Comparison of ENCODE assay signal across 19 cellular contexts in the genomic region with DNA sequence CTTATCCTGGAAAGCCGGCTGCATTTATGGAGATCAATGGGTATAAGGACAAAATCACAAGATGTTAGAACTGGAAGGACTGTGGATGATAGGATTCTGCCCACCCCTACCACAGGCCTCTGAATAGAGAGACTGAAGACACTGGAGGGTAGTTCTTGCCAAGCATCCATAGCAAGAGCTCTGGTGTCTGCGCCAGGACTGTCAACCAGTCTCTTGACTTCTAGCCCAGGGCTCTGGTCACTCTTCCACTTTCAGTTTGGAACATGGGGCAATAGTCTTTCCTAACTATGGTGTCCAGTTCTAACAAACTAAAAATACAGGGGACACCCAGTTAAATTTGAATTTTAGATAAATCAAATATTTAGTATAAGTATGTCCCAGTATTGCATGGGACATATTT. TPM values are rescaled to one million over a fixed set of nuclear protein-coding genes. Genes with fewer than 3 reads are reported as not detected.
DNase-seq lines count a peak whose midpoint lies in the region; ATAC-seq and TF ChIP-seq lines count a peak whose summit lies in the region.
"Had no signal": no experiment of that assay in that cellular context is flagged by ENCODE, and none has a peak within 500 bp of the region (broad histone marks: within the 10 kb centered on the region; RNA-seq: fewer than 3 reads in every experiment).

No MANE protein-coding gene starts in this region.

- H2AFZ ChIP-seq in SK-N-SH (ENCODE audit: low read depth): no peak overlapping the region
- no peak overlapping the region for H2AFZ ChIP-seq in fibroblast of lung (ENCODE audit: low read length)
- H2AFZ ChIP-seq: hepatocyte had no signal

- H3K4me3 ChIP-seq in SK-N-SH (ENCODE audit: low read depth in 2 of 2, low read length in 1 of 2) (no peak overlapping the region), MG63 (no peak overlapping the region), fibroblast of lung (replicated peaks in 1 of 4; ENCODE audit: control extremely low read depth in 1 of 4, insufficient read depth in 1 of 4, low read depth in 3 of 4, low read length in 4 of 4) (no peak overlapping the region), gastrocnemius medialis (peak overlapping the region in 2 of 4 donors; percentile 31 to 39), upper lobe of right lung (no peak overlapping the region)
- H3K4me3 ChIP-seq: ascending aorta, hepatocyte, tibial nerve had no signal

- TF ChIP-seq CTCF in SK-N-SH (IDR thresholded peaks at IDR 0.05): no peak
- TF ChIP-seq CTCF in fibroblast of lung (conservative IDR thresholded peaks at IDR 0.05 in 1 of 2, IDR thresholded peaks at IDR 0.05 in 1 of 2; ENCODE audit: low read depth in 1 of 2, low read length in 2 of 2): no peak
- no peak for TF ChIP-seq CTCF in gastrocnemius medialis (IDR thresholded peaks at IDR 0.05 in 4 of 5, conservative IDR thresholded peaks at IDR 0.05 in 1 of 5)
- no peak for TF ChIP-seq CTCF in upper lobe of right lung (IDR thresholded peaks at IDR 0.05)

- H3K27ac ChIP-seq in SK-N-SH (ENCODE audit: low read depth in 2 of 2, low read length in 1 of 2) (peak overlapping the region in 1 of 2 experiments; percentile 45; a peak in 2 of 4 replicates), fibroblast of lung (ENCODE audit: insufficient read depth, low read length) (peak overlapping the region; percentile 24), gastrocnemius medialis (peak overlapping the region; percentile 78 to 91 (median 90)), upper lobe of right lung (no peak overlapping the region)
- H3K27ac ChIP-seq: ascending aorta, hepatocyte, tibial nerve had no signal

- H3K27me3 ChIP-seq in SK-N-SH (ENCODE audit: insufficient read depth) (no peaks in the 10 kb centered on the region), MG63 (no peaks in the 10 kb centered on the region), fibroblast of lung (ENCODE audit: control insufficient read depth, insufficient read depth, low read length) (no peaks in the 10 kb centered on the region), gastrocnemius medialis (no peaks in the 10 kb centered on the region), upper lobe of right lung (no peaks in the 10 kb centered on the region)
- H3K27me3 ChIP-seq: ascending aorta, hepatocyte, tibial nerve had no signal

- 100% methylated on average over 2 of the region's 2 CpGs for WGBS in SK-N-SH (ENCODE audit: low lambda C conversion rate)

- no peak overlapping the region for H3K9ac ChIP-seq in SK-N-SH
- no peak overlapping the region for H3K9ac ChIP-seq in fibroblast of lung (ENCODE audit: insufficient read depth, low read length)

- H3K4me1 ChIP-seq in SK-N-SH (ENCODE audit: control insufficient read depth in 1 of 2, insufficient read depth in 2 of 2, low read depth in 1 of 2, low read length in 1 of 2) (peaks cover 15 to 20% of the 10 kb centered on the region in 2 experiments; a peak in 3 of 4 replicates), fibroblast of lung (ENCODE audit: control insufficient read depth, extremely low read depth, insufficient read depth, low read length) (peaks cover 7% of the 10 kb centered on the region), gastrocnemius medialis (peaks cover 86 to 92% of the 10 kb centered on the region in 2 donors), upper lobe of right lung (peaks cover 44% of the 10 kb centered on the region)

- H3K4me2 ChIP-seq in SK-N-SH: no peak overlapping the region
- H3K4me2 ChIP-seq in fibroblast of lung (ENCODE audit: extremely low read depth, insufficient read depth, low read length): peak overlapping the region; percentile 1
- H3K4me2 ChIP-seq: hepatocyte had no signal

- no peak for DNase-seq in SK-N-SH
- DNase-seq in MG63: peak; percentile 52
- DNase-seq in fibroblast of lung (ENCODE audit: low read depth in 2 of 2): peak in 1 of 2 donors; percentile 22
- DNase-seq in gastrocnemius medialis: peak; percentile 78 to 92
- no peak for DNase-seq in SKM-1 treated with dmso at 0.1 percent for 144 hours (lab: John Stamatoyannopoulos, UW; ENCODE audit: unreplicated experiment)
- DNase-seq in upper lobe of right lung: no peak
- DNase-seq in HUDEP-2 (lab: John Stamatoyannopoulos, UW; ENCODE audit: unreplicated experiment in 76 of 76): no peak
- DNase-seq: 8988T; activated CD4-positive, alpha-beta memory T cell treated with anti-CD3 and anti-CD28 coated beads for 36 hours; activated naive CD4-positive, alpha-beta T cell treated with anti-CD3 and anti-CD28 coated beads for 36 hours; effector memory CD8-positive, alpha-beta T cell; NCI-H1105; NCI-H2081 treated with DMSO at 0.1 percent for 48 hours; stimulated activated naive CD4-positive, alpha-beta T cell treated with Interleukin-2 at 50 U/mL for 16 hours; T-helper 17 cell had no signal

- TF ChIP-seq EP300 in SK-N-SH (IDR thresholded peaks at IDR 0.05; ENCODE audit: borderline replicate concordance in 1 of 2, low read depth in 1 of 2, low read length in 1 of 2): no peak

- TF ChIP-seq RAD21 in SK-N-SH (IDR thresholded peaks at IDR 0.05; ENCODE audit: low read length): no peak

- H3K9me3 ChIP-seq in SK-N-SH (no peaks in the 10 kb centered on the region), MG63 (no peaks in the 10 kb centered on the region), fibroblast of lung (ENCODE audit: control insufficient read depth, insufficient read depth, low read depth, low read length) (no peaks in the 10 kb centered on the region), gastrocnemius medialis (no peaks in the 10 kb centered on the region), upper lobe of right lung (no peaks in the 10 kb centered on the region)
- H3K9me3 ChIP-seq: ascending aorta, tibial nerve had no signal

- H3F3A ChIP-seq in SK-N-SH (replicated peaks; ENCODE audit: insufficient read depth): peaks cover 11% of the 10 kb centered on the region

- POLR2A ChIA-PET in SK-N-SH (lab: Yijun Ruan, JAX): no interaction called here

- peaks cover 100% of the 10 kb centered on the region for H4K20me1 ChIP-seq in SK-N-SH (ENCODE audit: insufficient read depth)
- peaks cover 5% of the 10 kb centered on the region for H4K20me1 ChIP-seq in fibroblast of lung (ENCODE audit: control insufficient read depth, extremely low read depth, insufficient read depth, low read length)

- CTCF ChIA-PET in SK-N-SH (lab: Yijun Ruan, JAX): no interaction called here

- H3K9me2 ChIP-seq in SK-N-SH: no peaks in the 10 kb centered on the region

- peaks cover 100% of the 10 kb centered on the region for H3K79me2 ChIP-seq in SK-N-SH (ENCODE audit: insufficient read depth)
- peaks cover 94% of the 10 kb centered on the region for H3K79me2 ChIP-seq in fibroblast of lung (ENCODE audit: control insufficient read depth, insufficient read depth, low read length)

- ATAC-seq in SK-N-SH treated with all-trans-retinoic acid at 6 μM for 48 hours: peak; percentile 44
- peak; percentile 86 for ATAC-seq in gastrocnemius medialis
- ATAC-seq in upper lobe of right lung: no peak
- ATAC-seq: effector memory CD8-positive, alpha-beta T cell; T-helper 17 cell had no signal

- no peak for TF ChIP-seq POLR2A in gastrocnemius medialis (IDR thresholded peaks at IDR 0.05)

- intact Hi-C loops in gastrocnemius medialis (cut with DNase I; ENCODE audit: low total_unique reads): loop anchor here (1.0 to 5.0 kb wide), 3 partner anchors 20 to 989 kb away; partner anchors contain the start of gene CNOT8
- intact Hi-C loops in upper lobe of right lung (cut with DNase I): no loop called here

- in situ Hi-C loops in gastrocnemius medialis (cut with MboI; ENCODE audit: low sequenced_read_pairs in 4 of 4): no loop called here

- no peaks in the 10 kb centered on the region for H3K36me3 ChIP-seq in SK-N-SH (replicated peaks in 1 of 2; ENCODE audit: control insufficient read depth in 1 of 2, insufficient read depth in 2 of 2, low read length in 1 of 2)
- peaks cover 73% of the 10 kb centered on the region for H3K36me3 ChIP-seq in MG63
- H3K36me3 ChIP-seq in fibroblast of lung (ENCODE audit: control insufficient read depth, insufficient read depth, low read length): no peaks in the 10 kb centered on the region
- no peaks in the 10 kb centered on the region for H3K36me3 ChIP-seq in gastrocnemius medialis
- H3K36me3 ChIP-seq in upper lobe of right lung: no peaks in the 10 kb centered on the region
- H3K36me3 ChIP-seq: ascending aorta, tibial nerve had no signal

TF ChIP-seq in SK-N-SH treated with all-trans-retinoic acid at 6 μM for 48 hours, 23 proteins besides CTCF, POLR2A, EP300 and RAD21 (continues in another document):
- TF ChIP-seq TCF4 (CRISPR knock-in tag; IDR thresholded peaks at IDR 0.05; ENCODE audit: borderline replicate concordance) (no peak), ZC3H10 (CRISPR knock-in tag; IDR thresholded peaks at IDR 0.05) (no peak), RARB (CRISPR knock-in tag; IDR thresholded peaks at IDR 0.05) (no peak), ZFP30 (CRISPR knock-in tag; IDR thresholded peaks at IDR 0.05) (no peak)

TF ChIP-seq in SK-N-SH, 30 proteins besides CTCF, POLR2A, EP300 and RAD21 (continues in another document):
- TF ChIP-seq TCF12 (IDR thresholded peaks at IDR 0.05) (no peak), SIN3A (IDR thresholded peaks at IDR 0.05; ENCODE audit: borderline replicate concordance, low read depth, low read length) (no peak), RFX5 (IDR thresholded peaks at IDR 0.05; ENCODE audit: low read length) (no peak), IRF3 (IDR thresholded peaks at IDR 0.05; ENCODE audit: low read depth, low read length) (no peak), CHD2 (IDR thresholded peaks at IDR 0.05; ENCODE audit: low read length, partially characterized antibody) (no peak), RXRA (IDR thresholded peaks at IDR 0.05; ENCODE audit: borderline replicate concordance, low read depth) (no peak), JUND (IDR thresholded peaks at IDR 0.05) (no peak), YY1 (IDR thresholded peaks at IDR 0.05; ENCODE audit: low read depth) (no peak)

RNA-seq across cellular contexts. Expression of gene LARP1, which starts 23.4 kb away (rescaled TPM):
- polyA plus RNA-seq in SK-N-SH (2012; rRNA removed): 38.5 and 57.4 TPM in 2 replicates
- 46.5 and 58.5 TPM in 2 replicates for polyA plus RNA-seq in SK-N-SH (2012; cell fraction: cytosol; rRNA removed)
- 85.9 and 98.2 TPM in 2 replicates for polyA plus RNA-seq in SK-N-SH (2012; cell fraction: nucleus; rRNA removed)
- 30.4 and 36.5 TPM in 2 replicates for total RNA-seq in MG63 (2014; rRNA removed; shearing (Covaris generic); ENCODE audit: low replicate concordance)
- 32.4 and 51.0 TPM in 2 replicates for total RNA-seq in fibroblast of lung
- polyA plus RNA-seq in fibroblast of lung: 81.3 and 115 TPM in 2 replicates
- polyA plus RNA-seq in fibroblast of lung (2012): 76.2 and 79.9 TPM in 2 replicates
- polyA minus RNA-seq in fibroblast of lung (ENCODE audit: low replicate concordance): 154 and 232 TPM in 2 replicates
- 100 to 1,000 TPM in 3 of 4 donors, 10 to 100 TPM in 1; 77.8 to 125 (median 119) TPM for total RNA-seq in gastrocnemius medialis
- 151 TPM for total RNA-seq in upper lobe of right lung

Comparison
In these comparisons a context has a peak if more than half of its experiments do, and no peak if none do; other contexts are left out.
1. DNase-seq: peak in MG63 (single experiment) and gastrocnemius medialis (2 of 2); none in SK-N-SH (single experiment), SKM-1 treated with dmso at 0.1 percent for 144 hours (single experiment), upper lobe of right lung (single experiment) and HUDEP-2 (0 of 76).